In the genomic region with DNA sequence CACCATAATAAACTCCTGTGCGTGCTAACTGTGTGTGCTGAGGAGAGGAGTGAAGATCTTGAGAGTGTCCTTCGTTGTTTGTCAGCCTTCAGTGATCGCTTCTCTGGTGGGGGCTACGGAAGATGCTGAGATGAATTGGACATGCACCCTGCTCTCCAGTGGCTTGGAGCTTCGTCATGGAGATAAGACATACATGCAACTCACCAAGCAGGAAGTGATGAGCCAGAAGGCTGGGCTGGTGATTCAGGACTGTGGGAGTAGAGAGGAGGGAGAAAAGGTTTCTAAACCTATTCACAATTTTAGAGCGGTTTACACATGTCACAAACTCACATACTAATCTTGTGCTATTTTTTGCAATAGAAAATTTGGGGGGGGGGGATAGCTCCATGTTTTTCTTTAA, we compare ENCODE assay signal across 10 cellular contexts.
DNase-seq lines count a peak whose midpoint lies in the region; ATAC-seq lines count a peak whose summit lies in the region.
"Had no signal": no experiment of that assay in that cellular context is flagged by ENCODE, and none has a peak within 500 bp of the region (broad histone marks: within the 10 kb centered on the region; RNA-seq: fewer than 3 reads in every experiment).

No MANE protein-coding gene starts in this region.

- H3K36me3 Mint-ChIP-seq in activated T-cell treated with anti-CD3 and anti-CD28 coated beads, Interleukin-2, amount 50 U/mL, for 4 hours (ENCODE audit: insufficient read depth), result no peaks in the 10 kb centered on the region

- peaks cover 4% of the 10 kb centered on the region for H3K9me3 Mint-ChIP-seq in activated T-cell treated with anti-CD3 and anti-CD28 coated beads, Interleukin-2, amount 50 U/mL, for 4 hours

- H3K27me3 Mint-ChIP-seq in activated T-cell treated with anti-CD3 and anti-CD28 coated beads, Interleukin-2, amount 50 U/mL, for 4 hours (ENCODE audit: low read depth), result peaks cover 8% of the 10 kb centered on the region

- H3K4me3 Mint-ChIP-seq in activated T-cell treated with anti-CD3 and anti-CD28 coated beads, Interleukin-2, amount 50 U/mL, for 4 hours, result peak overlapping the region; percentile 19

- DNase-seq in AG20443 (ENCODE audit: low spot score) (peak; percentile 76), HT1080 (ENCODE audit: low read depth) (peak; percentile 85), mucosa of gallbladder (ENCODE audit: low spot score) (peak; percentile 45), RPMI8226 (no peak)
- no peak for DNase-seq in activated T-cell treated with anti-CD3 and anti-CD28 coated beads, Interleukin-2, amount 50 U/mL, for 4 hours
- DNase-seq: KG1, T-helper 9 cell had no signal

- peaks cover 24% of the 10 kb centered on the region for H3K4me1 Mint-ChIP-seq in activated T-cell treated with anti-CD3 and anti-CD28 coated beads, Interleukin-2, amount 50 U/mL, for 4 hours (ENCODE audit: low read depth)

- peak; percentile 98 to 99 for ATAC-seq in activated T-cell treated with anti-CD3 and anti-CD28 coated beads, Interleukin-2, amount 50 U/mL, for 4 hours
- ATAC-seq in HG02678 (IDR thresholded peaks at IDR 0.05; ENCODE audit: unreplicated experiment), result no peak
- ATAC-seq in HG02973 (IDR thresholded peaks at IDR 0.05; ENCODE audit: unreplicated experiment), result no peak
- no peak for ATAC-seq in GM21576 (IDR thresholded peaks at IDR 0.05; ENCODE audit: unreplicated experiment)

Comparison
In these comparisons a context has a peak if more than half of its experiments do, and no peak if none do; other contexts are left out.
1. DNase-seq: peak in AG20443 (single experiment), HT1080 (single experiment) and mucosa of gallbladder (single experiment); none in activated T-cell treated with anti-CD3 and anti-CD28 coated beads, Interleukin-2, amount 50 U/mL, for 4 hours (single experiment) and RPMI8226 (single experiment).
2. ATAC-seq: peak in activated T-cell treated with anti-CD3 and anti-CD28 coated beads, Interleukin-2, amount 50 U/mL, for 4 hours (2 of 2); none in HG02678 (single experiment), HG02973 (single experiment) and GM21576 (single experiment).